Comparison of ENCODE assay signal across 8 cellular contexts in genomic region chr19:45492627-45493470, GRCh38. TPM values are rescaled to one million over a fixed set of nuclear protein-coding genes. Genes with fewer than 3 reads are reported as not detected.
DNase-seq lines count a peak whose midpoint lies in the region; ATAC-seq, FAIRE-seq and TF ChIP-seq lines count a peak whose summit lies in the region.

No MANE protein-coding gene starts in this region.

- peak overlapping the region; percentile 60 for H3K4me3 ChIP-seq in upper lobe of right lung

- no peaks in the 10 kb centered on the region for H3K9me3 ChIP-seq in upper lobe of right lung

- H3K27ac ChIP-seq in upper lobe of right lung = peak overlapping the region; percentile 2

- peak overlapping the region; percentile 80 for H3K4me3 Mint-ChIP-seq in dendritic cell treated with granulocyte-macrophage colony-stimulating factor and Interleukin-4, amounts not matched to agents 40 ng/mL and 50 ng/mL, for 4 days

- H3K4me1 ChIP-seq in upper lobe of right lung = peaks cover 18% of the 10 kb centered on the region

- peak; percentile 18 to 20 for DNase-seq in NOMO-1 (lab: John Stamatoyannopoulos, UW; ENCODE audit: unreplicated experiment in 2 of 2)
- peak; percentile 40 to 70 for DNase-seq in lung microvascular endothelial cell (ENCODE audit: low read depth in 2 of 2)
- DNase-seq in upper lobe of right lung = peak; percentile 72
- DNase-seq in NCI-H748 treated with DMSO at 0.1 percent for 48 hours (lab: John Stamatoyannopoulos, UW) = no peak
- DNase-seq in SIG-M5 treated with dmso at 0.1 percent for 504 hours (lab: John Stamatoyannopoulos, UW; ENCODE audit: unreplicated experiment) = no peak
- no peak for DNase-seq in NCI-H748 (lab: John Stamatoyannopoulos, UW; ENCODE audit: unreplicated experiment)

- H3K4me1 Mint-ChIP-seq in dendritic cell treated with granulocyte-macrophage colony-stimulating factor and Interleukin-4, amounts not matched to agents 40 ng/mL and 50 ng/mL, for 4 days (ENCODE audit: low read depth) = peaks cover 46% of the 10 kb centered on the region

- FAIRE-seq in G401.6 (lab: Jason Lieb, UNC) = peak; percentile 99

- peaks cover 39% of the 10 kb centered on the region for H3K27me3 Mint-ChIP-seq in dendritic cell treated with granulocyte-macrophage colony-stimulating factor and Interleukin-4, amounts not matched to agents 40 ng/mL and 50 ng/mL, for 4 days

- intact Hi-C loops in dendritic cell treated with granulocyte-macrophage colony-stimulating factor and Interleukin-4, amounts not matched to agents 40 ng/mL and 50 ng/mL, for 4 days (cut with micrococcal nuclease) = loop anchor here (1.0 to 10.0 kb wide), 2 partner anchors 65 to 152 kb away; no protein-coding TSS in a partner anchor
- intact Hi-C loops in upper lobe of right lung (cut with DNase I) = loop anchor here (5.0 kb wide), 1 partner anchor 66 kb away; no protein-coding TSS in a partner anchor

- H3K9me3 Mint-ChIP-seq in dendritic cell treated with granulocyte-macrophage colony-stimulating factor and Interleukin-4, amounts not matched to agents 40 ng/mL and 50 ng/mL, for 4 days = no peaks in the 10 kb centered on the region

- no peaks in the 10 kb centered on the region for H3K36me3 ChIP-seq in upper lobe of right lung

- peaks cover 13% of the 10 kb centered on the region for H3K36me3 Mint-ChIP-seq in dendritic cell treated with granulocyte-macrophage colony-stimulating factor and Interleukin-4, amounts not matched to agents 40 ng/mL and 50 ng/mL, for 4 days (ENCODE audit: low read depth)

- no peak for TF ChIP-seq CTCF in upper lobe of right lung (IDR thresholded peaks at IDR 0.05)

- H3K27ac Mint-ChIP-seq in dendritic cell treated with granulocyte-macrophage colony-stimulating factor and Interleukin-4, amounts not matched to agents 40 ng/mL and 50 ng/mL, for 4 days = peak overlapping the region; percentile 70

- ATAC-seq in upper lobe of right lung = peak; percentile 25

- no peaks in the 10 kb centered on the region for H3K27me3 ChIP-seq in upper lobe of right lung

RNA-seq across cellular contexts. Expression of gene RTN2, which starts 4.0 kb away (rescaled TPM):
- total RNA-seq in lung microvascular endothelial cell (5.0 and 5.6 TPM in 2 replicates), upper lobe of right lung (13.3 TPM)

RNA-seq across cellular contexts. Expression of gene PPM1N, which starts 5.4 kb away (rescaled TPM):
- 1.3 TPM in 1 of 2 replicates, not detected in the other for total RNA-seq in lung microvascular endothelial cell
- total RNA-seq in upper lobe of right lung = 0.67 TPM

RNA-seq across cellular contexts. Expression of gene VASP, which starts 14.4 kb away (rescaled TPM):
- total RNA-seq in lung microvascular endothelial cell (32.9 and 49.0 TPM in 2 replicates), upper lobe of right lung (155 TPM)

RNA-seq across cellular contexts. Expression of gene FOSB, which starts 25.1 kb away (rescaled TPM):
- total RNA-seq in lung microvascular endothelial cell (0.65 and 23.4 TPM in 2 replicates), upper lobe of right lung (3.6 TPM)

Comparison
In these comparisons a context has a peak if more than half of its experiments do, and no peak if none do; other contexts are left out.
1. DNase-seq: peak in NOMO-1 (2 of 2), lung microvascular endothelial cell (2 of 2) and upper lobe of right lung (single experiment); none in NCI-H748 treated with DMSO at 0.1 percent for 48 hours (single experiment), SIG-M5 treated with dmso at 0.1 percent for 504 hours (single experiment) and NCI-H748 (single experiment).